17 cellular contexts compared by ENCODE assay signal in the genomic region with DNA sequence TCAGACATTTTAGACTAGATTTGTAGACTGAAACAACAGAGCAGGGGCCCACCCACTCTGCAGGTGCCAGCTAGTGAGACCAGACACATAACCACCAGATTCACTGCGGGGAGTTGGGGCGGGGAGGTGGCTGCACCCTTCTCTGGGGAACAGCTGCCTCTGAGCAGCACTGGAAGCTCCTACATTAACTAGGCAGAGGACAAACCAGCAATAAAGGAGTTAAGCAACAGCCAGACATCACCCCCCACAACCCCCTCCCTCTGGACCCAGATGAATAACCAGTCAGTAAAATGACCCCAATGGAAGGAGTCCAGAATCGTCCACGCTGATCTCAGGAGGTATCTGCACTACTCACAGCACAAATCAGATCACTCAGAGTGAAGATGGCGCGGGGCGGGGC.
"Had no signal": no experiment of that assay in that cellular context is flagged by ENCODE, and none has a peak within 500 bp of the region (broad histone marks: within the 10 kb centered on the region; RNA-seq: fewer than 3 reads in every experiment).

No MANE protein-coding gene starts in this region.

- H3K36me3 Mint-ChIP-seq: activated naive CD4-positive, alpha-beta T cell treated with anti-CD3 and anti-CD28 coated beads, Interleukin-2, amount 50 U/mL, for 24 hours had no signal

- H3K27ac ChIP-seq: body of pancreas, spleen, thyroid gland, upper lobe of right lung had no signal

- H3K9me3 ChIP-seq: body of pancreas, spleen, thyroid gland, upper lobe of right lung had no signal

- H3K27me3 Mint-ChIP-seq: activated naive CD4-positive, alpha-beta T cell treated with anti-CD3 and anti-CD28 coated beads, Interleukin-2, amount 50 U/mL, for 24 hours had no signal

- DNase-seq: activated gamma-delta T cell treated with Interleukin-2 at 50 U/mL for 16 hours; activated T-cell treated with anti-CD3 and anti-CD28 coated beads, Interleukin-2, amount 50 U/mL, for 1 hour; body of pancreas; caudate nucleus; effector memory CD4-positive, alpha-beta T cell; glutamatergic neuron; hippocampal formation; spleen; stimulated activated CD4-positive, alpha-beta T cell treated with anti-CD3 and anti-CD28 coated beads, Interleukin-4, amount 100 ng/mL, for 24 hours; stimulated activated naive CD8-positive, alpha-beta T cell treated with anti-CD3 and anti-CD28 coated beads, Interleukin-15, Interleukin-2, amounts not matched to agents 100 U/mL and 50 U/mL, for 24 hours; T-helper 1 cell; thyroid gland; upper lobe of right lung had no signal

- H3K27me3 ChIP-seq: body of pancreas, thyroid gland, upper lobe of right lung had no signal

- H3K4me1 Mint-ChIP-seq: activated naive CD4-positive, alpha-beta T cell treated with anti-CD3 and anti-CD28 coated beads, Interleukin-2, amount 50 U/mL, for 24 hours had no signal

- H3K36me3 ChIP-seq: spleen, thyroid gland, upper lobe of right lung had no signal

- ATAC-seq: body of pancreas; esophagus mucosa; stimulated activated naive CD8-positive, alpha-beta T cell treated with anti-CD3 and anti-CD28 coated beads, Interleukin-15, Interleukin-2, amounts not matched to agents 100 U/mL and 50 U/mL, for 24 hours; upper lobe of right lung had no signal

- H3K9me3 Mint-ChIP-seq: activated naive CD4-positive, alpha-beta T cell treated with anti-CD3 and anti-CD28 coated beads, Interleukin-2, amount 50 U/mL, for 24 hours; dendritic cell treated with granulocyte-macrophage colony-stimulating factor and Interleukin-4, amounts not matched to agents 40 ng/mL and 50 ng/mL, for 4 days; neural crest cell had no signal

- H3K4me1 ChIP-seq: body of pancreas, spleen, upper lobe of right lung had no signal

- H3K4me3 ChIP-seq: body of pancreas, spleen, thyroid gland, upper lobe of right lung had no signal

- H3K4me3 Mint-ChIP-seq: activated naive CD4-positive, alpha-beta T cell treated with anti-CD3 and anti-CD28 coated beads, Interleukin-2, amount 50 U/mL, for 24 hours; dendritic cell treated with granulocyte-macrophage colony-stimulating factor and Interleukin-4, amounts not matched to agents 40 ng/mL and 50 ng/mL, for 4 days; neural crest cell had no signal

- H3K27ac Mint-ChIP-seq: activated naive CD4-positive, alpha-beta T cell treated with anti-CD3 and anti-CD28 coated beads, Interleukin-2, amount 50 U/mL, for 24 hours; dendritic cell treated with granulocyte-macrophage colony-stimulating factor and Interleukin-4, amounts not matched to agents 40 ng/mL and 50 ng/mL, for 4 days had no signal
